Comparison of ENCODE assay signal across 8 cellular contexts in the genomic region with DNA sequence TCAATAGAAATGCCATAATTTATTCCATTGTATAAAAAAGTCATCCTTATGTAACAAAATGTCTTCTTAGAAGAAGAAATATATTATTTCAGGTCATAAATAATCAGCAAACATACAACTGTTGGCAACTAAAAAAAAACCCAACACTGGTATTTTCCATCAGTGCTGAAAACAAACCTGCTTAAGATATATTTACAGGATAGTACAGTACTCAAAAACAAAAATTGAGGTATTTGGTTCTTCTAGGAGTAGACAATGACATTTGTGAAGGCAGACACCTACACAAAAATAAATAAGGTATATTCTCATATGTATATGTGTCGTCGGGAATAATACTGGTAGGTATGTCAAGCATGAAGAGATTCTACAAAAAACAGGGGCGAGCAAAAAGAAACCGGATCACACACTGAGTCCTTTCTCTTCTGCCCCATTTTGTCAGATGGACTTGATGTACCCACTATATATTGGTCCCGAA. TPM values are rescaled to one million over a fixed set of nuclear protein-coding genes. Genes with fewer than 3 reads are reported as not detected.
A peak's percentile ranks its signal among the peaks of the same experiment; 100 is the strongest.
DNase-seq lines count a peak whose midpoint lies in the region; ATAC-seq and TF ChIP-seq lines count a peak whose summit lies in the region.

No MANE protein-coding gene starts in this region.

- no peak for TF ChIP-seq POLR2A in body of pancreas (IDR thresholded peaks at IDR 0.05)

- no peak for ATAC-seq in body of pancreas
- no peak for ATAC-seq in HG03039 (IDR thresholded peaks at IDR 0.05; ENCODE audit: unreplicated experiment)

- peak overlapping the region; percentile 94 to 99 (median 98) for H3K27ac ChIP-seq in body of pancreas
- H3K27ac ChIP-seq in liver (ENCODE audit: low read depth in 1 of 2, low read length in 2 of 2): peak overlapping the region; percentile 89 to 92
- H3K27ac ChIP-seq in smooth muscle cell (ENCODE audit: low read depth): peak overlapping the region; percentile 93

- H3K4me2 ChIP-seq in smooth muscle cell: peak overlapping the region; percentile 97

- H3K79me2 ChIP-seq in smooth muscle cell (ENCODE audit: low read depth): peaks cover 30% of the 10 kb centered on the region

- no peak for TF ChIP-seq RAD21 in liver (IDR thresholded peaks at IDR 0.05)

- peaks cover 33% of the 10 kb centered on the region for H3F3A ChIP-seq in smooth muscle cell (ENCODE audit: low read depth)

- no peak for DNase-seq in HFF-Myc (ENCODE audit: extremely low read depth, low read depth)
- no peak for DNase-seq in body of pancreas
- no peak for DNase-seq in smooth muscle cell (lab: John Stamatoyannopoulos, UW; ENCODE audit: unreplicated experiment)
- no peak for DNase-seq in activated CD4-positive, CD25-positive, alpha-beta regulatory T cell (lab: John Stamatoyannopoulos, UW)
- no peak for DNase-seq in NCI-H2227 treated with DMSO at 0.1 percent for 48 hours (lab: John Stamatoyannopoulos, UW)
- no peak for DNase-seq in NCI-H345 treated with DMSO at 0.1 percent for 48 hours (lab: John Stamatoyannopoulos, UW; ENCODE audit: unreplicated experiment)

- H3K4me3 ChIP-seq in HFF-Myc (replicated peaks; ENCODE audit: low read depth, low read length): peak overlapping the region; percentile 80
- H3K4me3 ChIP-seq in body of pancreas: no peak overlapping the region
- H3K4me3 ChIP-seq in liver (ENCODE audit: low read depth in 1 of 3, low read length in 3 of 3): peak overlapping the region; percentile 76 to 91 (median 79)
- peak overlapping the region; percentile 76 for H3K4me3 ChIP-seq in smooth muscle cell

- H3K27me3 ChIP-seq in body of pancreas (no peaks in the 10 kb centered on the region), liver (ENCODE audit: control insufficient read depth in 4 of 4, insufficient read depth in 4 of 4, low read length in 3 of 4) (no peaks in the 10 kb centered on the region), smooth muscle cell (ENCODE audit: low read depth) (no peaks in the 10 kb centered on the region)

- intact Hi-C loops in body of pancreas (cut with DNase I): loop anchor here (10.0 kb wide), 1 partner anchor 53 kb away; no protein-coding TSS in a partner anchor

- H3K36me3 ChIP-seq in body of pancreas (replicated peaks in 1 of 2; ENCODE audit: insufficient read depth in 1 of 2, low read depth in 2 of 2) (no peaks in the 10 kb centered on the region), liver (ENCODE audit: control insufficient read depth in 4 of 4, insufficient read depth in 3 of 4, low read depth in 1 of 4, low read length in 3 of 4) (peaks cover 0 to 28% (median 13%) of the 10 kb centered on the region in 4 donors), smooth muscle cell (ENCODE audit: low read depth) (no peaks in the 10 kb centered on the region)

- 62 to 72% methylated on average over 5 of the region's 5 CpGs for whole genome bisulfite sequencing in body of pancreas, 2 donors
- WGBS in liver: 45% methylated on average over 5 of the region's 5 CpGs
- WGBS in smooth muscle cell (ENCODE audit: low lambda C conversion rate): 89% methylated on average over 5 of the region's 5 CpGs

- H3K9ac ChIP-seq in liver (ENCODE audit: low read depth in 1 of 2, low read length in 2 of 2): peak overlapping the region; percentile 98
- H3K9ac ChIP-seq in smooth muscle cell (ENCODE audit: low read depth): peak overlapping the region; percentile 99

- no peaks in the 10 kb centered on the region for H3K9me3 ChIP-seq in body of pancreas
- H3K9me3 ChIP-seq in liver (ENCODE audit: control insufficient read depth in 4 of 4, low read length in 3 of 4): no peaks in the 10 kb centered on the region
- H3K9me3 ChIP-seq in smooth muscle cell (replicated peaks; ENCODE audit: low read depth): no peaks in the 10 kb centered on the region

- H3K4me1 ChIP-seq in body of pancreas: peaks cover 67% of the 10 kb centered on the region
- H3K4me1 ChIP-seq in liver (ENCODE audit: control insufficient read depth in 4 of 4, insufficient read depth in 4 of 4, low read length in 3 of 4): peaks cover 5 to 21% (median 5%) of the 10 kb centered on the region in 4 donors
- H3K4me1 ChIP-seq in smooth muscle cell (ENCODE audit: low read depth): peaks cover 8% of the 10 kb centered on the region

- TF ChIP-seq CTCF in HFF-Myc (IDR thresholded peaks at IDR 0.05; ENCODE audit: low read depth, low read length, missing control alignments) (no peak), body of pancreas (IDR thresholded peaks at IDR 0.05) (no peak), liver (IDR thresholded peaks at IDR 0.05; ENCODE audit: low read depth, low read length, missing input control) (no peak), smooth muscle cell (IDR thresholded peaks at IDR 0.05; ENCODE audit: borderline replicate concordance, insufficient read depth, poor library complexity, severe bottlenecking) (no peak)

- H2AFZ ChIP-seq in smooth muscle cell (ENCODE audit: low read depth): no peak overlapping the region

- H4K20me1 ChIP-seq in smooth muscle cell (ENCODE audit: low read depth): peaks cover 36% of the 10 kb centered on the region

TF ChIP-seq in liver, 16 proteins besides CTCF, POLR2A, EP300 and RAD21:
- TF ChIP-seq JUND (IDR thresholded peaks at IDR 0.05): no peak
- peak; percentile 20 for TF ChIP-seq TAF1 (conservative IDR thresholded peaks at IDR 0.05)
- no peak for TF ChIP-seq HNF4A (conservative IDR thresholded peaks at IDR 0.05)
TF ChIP-seq in liver: peak in this region for 1.

RNA-seq across cellular contexts. Expression of a gene that starts 2.9 kb away (rescaled TPM):
- total RNA-seq in body of pancreas (100 to 1,000 TPM; 248 to 808 TPM), liver (10 to 100 TPM; 53.2 to 95.0 TPM), smooth muscle cell (751 and 817 TPM in 2 replicates)
- polyA plus RNA-seq in liver (100 to 1,000 TPM; 124 to 237 TPM), smooth muscle cell (656 and 995 TPM in 2 replicates)

Comparison
In these comparisons a context has a peak if more than half of its experiments do, and no peak if none do; other contexts are left out.
1. H3K4me3 ChIP-seq: peak in HFF-Myc (single experiment), liver (3 of 3) and smooth muscle cell (single experiment); none in body of pancreas (0 of 2).
2. Peak in every context shown above with its lines, with median percentiles within 50 percentile points of each other: H3K27ac ChIP-seq.